Comparison of ENCODE assay signal across 8 cellular contexts in the genomic region with DNA sequence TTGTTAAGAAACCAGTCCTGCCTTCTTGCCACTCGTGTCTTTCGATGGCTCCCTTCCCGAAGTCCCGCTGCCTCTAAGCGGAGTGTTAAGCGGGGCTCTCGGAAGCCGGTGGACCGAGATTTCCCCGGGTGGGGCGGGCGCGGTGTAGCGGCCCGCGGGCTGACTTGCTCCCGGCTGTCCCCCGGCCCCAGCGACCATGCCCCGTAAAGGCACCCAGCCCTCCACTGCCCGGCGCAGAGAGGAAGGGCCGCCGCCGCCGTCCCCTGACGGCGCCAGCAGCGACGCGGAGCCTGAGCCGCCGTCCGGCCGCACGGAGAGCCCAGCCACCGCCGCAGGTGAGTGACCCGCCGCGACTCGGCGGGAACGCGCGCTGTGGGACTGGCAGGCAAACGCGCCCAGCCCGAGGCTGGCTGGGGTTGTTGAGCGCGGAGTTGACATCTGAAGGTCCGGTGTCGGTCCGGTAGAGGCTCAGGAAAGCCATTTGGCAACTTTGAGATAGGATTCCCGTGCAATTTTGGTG. TPM values are rescaled to one million over a fixed set of nuclear protein-coding genes. Genes with fewer than 3 reads are reported as not detected.
DNase-seq lines count a peak whose midpoint lies in the region; ATAC-seq and TF ChIP-seq lines count a peak whose summit lies in the region.

No MANE protein-coding gene starts in this region.

- H3K4me3 ChIP-seq in NT2/D1 (ENCODE audit: insufficient read length, low read depth) (peak overlapping the region; percentile 96), astrocyte of the cerebellum (ENCODE audit: low read depth, low read length) (peak overlapping the region; percentile 58), spleen (peak overlapping the region; percentile 77 to 94 (median 89))

- H3K4me1 ChIP-seq in NT2/D1 (ENCODE audit: insufficient read depth, insufficient read length) (no peaks in the 10 kb centered on the region), spleen (peaks cover 0 to 69% (median 48%) of the 10 kb centered on the region in 6 donors)

- no peak for TF ChIP-seq POLR2A in spleen (IDR thresholded peaks at IDR 0.05)

- ATAC-seq in GM18868 (IDR thresholded peaks at IDR 0.05; ENCODE audit: unreplicated experiment): no peak

- H3K9me3 ChIP-seq in NT2/D1 (ENCODE audit: insufficient read depth, low read length) (no peaks in the 10 kb centered on the region), spleen (no peaks in the 10 kb centered on the region)

- intact Hi-C loops in spleen (cut with DNase I; ENCODE audit: low total_unique reads): no loop called here

- in situ Hi-C loops in astrocyte of the cerebellum (cut with HindIII; ENCODE audit: low sequenced_read_pairs): no loop called here

- TF ChIP-seq CTCF in astrocyte of the cerebellum (IDR thresholded peaks at IDR 0.05; ENCODE audit: low read depth, low read length, missing control alignments) (no peak), spleen (IDR thresholded peaks at IDR 0.05 in 8 of 11, conservative IDR thresholded peaks at IDR 0.05 in 3 of 11) (no peak)

- H3K36me3 ChIP-seq in NT2/D1 (ENCODE audit: insufficient read depth, insufficient read length, low read length): peaks cover 47% of the 10 kb centered on the region
- peaks cover 0 to under 1% (median 0%) of the 10 kb centered on the region in 6 donors for H3K36me3 ChIP-seq in spleen

- H3K27me3 ChIP-seq in NT2/D1 (ENCODE audit: insufficient read depth, insufficient read length) (no peaks in the 10 kb centered on the region), spleen (replicated peaks in 1 of 7) (peaks cover 0 to 21% (median 0%) of the 10 kb centered on the region in 7 donors)

- peak overlapping the region; percentile 88 to 98 (median 93) for H3K27ac ChIP-seq in spleen

- WGBS in spleen, 5 donors: 0 to 2% (median 0%) methylated on average over 9 to 55 of the region's 55 CpGs

- peak; percentile 23 to 83 (median 74) for DNase-seq in NCI-H1417 (lab: John Stamatoyannopoulos, UW)
- DNase-seq in NCI-H1417 treated with DMSO at 0.1 percent for 48 hours (lab: John Stamatoyannopoulos, UW): no peak
- DNase-seq in NT2/D1 (ENCODE audit: low read depth, low spot score): no peak
- DNase-seq in astrocyte of the cerebellum (ENCODE audit: low read depth): no peak
- DNase-seq in iPS-NIHi7 (ENCODE audit: extremely low spot score): peak; percentile 16
- DNase-seq in spleen: peak; percentile 91
- DNase-seq in SIG-M5 (lab: John Stamatoyannopoulos, UW): no peak

- H3K9ac ChIP-seq in NT2/D1 (ENCODE audit: insufficient read length, low read depth): peak overlapping the region; percentile 98

RNA-seq across cellular contexts. Expression of a gene that starts 1.2 kb away (rescaled TPM):
- 100 to 1,000 TPM in 1 of 7 donors, 10 to 100 TPM in 6; 48.3 to 112 (median 56.5) TPM for total RNA-seq in spleen
- polyA plus RNA-seq in spleen: 10 to 100 TPM; 21.2 to 28.3 (median 23.5) TPM

RNA-seq across cellular contexts. Expression of a gene that starts 1.7 kb away (rescaled TPM):
- 10 to 100 TPM; 17.3 to 44.0 (median 24.5) TPM for total RNA-seq in spleen
- 10 to 100 TPM; 15.3 to 17.7 (median 16.0) TPM for polyA plus RNA-seq in spleen

RNA-seq across cellular contexts. Expression of a gene that starts 48.9 kb away (rescaled TPM):
- 10 to 100 TPM; 11.2 to 21.4 (median 12.7) TPM for total RNA-seq in spleen
- polyA plus RNA-seq in spleen: 1 to 10 TPM; 3.3 to 5.8 (median 5.4) TPM

Comparison
In these comparisons a context has a peak if more than half of its experiments do, and no peak if none do; other contexts are left out.
1. DNase-seq: peak in NCI-H1417 (3 of 3), iPS-NIHi7 (single experiment) and spleen (single experiment); none in NCI-H1417 treated with DMSO at 0.1 percent for 48 hours (single experiment), NT2/D1 (single experiment), astrocyte of the cerebellum (single experiment) and SIG-M5 (single experiment).
2. Peak in every context shown above with its lines, with median percentiles within 50 percentile points of each other: H3K4me3 ChIP-seq.